In genomic region chr7:136528329-136528728, GRCh38 we compare ENCODE assay signal across 14 cellular contexts.
DNase-seq lines count a peak whose midpoint lies in the region; TF ChIP-seq lines count a peak whose summit lies in the region.
"Had no signal": no experiment of that assay in that cellular context is flagged by ENCODE, and none has a peak within 500 bp of the region (broad histone marks: within the 10 kb centered on the region; RNA-seq: fewer than 3 reads in every experiment).

No MANE protein-coding gene starts in this region.

- POLR2A ChIA-PET in AG04450 (lab: Yijun Ruan, JAX) = no interaction called here
- POLR2A ChIA-PET in activated CD4-positive, alpha-beta memory T cell treated with anti-CD3 and anti-CD28 coated beads for 36 hours (lab: Charles Lee) = no interaction called here

- no peaks in the 10 kb centered on the region for H3K27me3 ChIP-seq in AG04450 (ENCODE audit: control insufficient read depth, insufficient read depth, low read length)
- H3K27me3 ChIP-seq: BLaER1 treated with 17β-estradiol and CSF1 and Interleukin-3, amounts not matched to agents 10 nM and 100 nM had no signal

- intact Hi-C loops in activated CD4-positive, alpha-beta memory T cell treated with anti-CD3 and anti-CD28 coated beads for 36 hours (cut with micrococcal nuclease) = no loop called here

- H3K9me3 Mint-ChIP-seq in activated CD4-positive, alpha-beta memory T cell treated with anti-CD3 and anti-CD28 coated beads for 36 hours = peaks cover 16% of the 10 kb centered on the region
- H3K9me3 Mint-ChIP-seq in activated T-cell treated with anti-CD3 and anti-CD28 coated beads, Interleukin-2, amount 50 U/mL, for 24 hours = peaks cover 28% of the 10 kb centered on the region
- H3K9me3 Mint-ChIP-seq: neural crest cell had no signal

- no peaks in the 10 kb centered on the region for H3K36me3 Mint-ChIP-seq in activated CD4-positive, alpha-beta memory T cell treated with anti-CD3 and anti-CD28 coated beads for 36 hours
- no peaks in the 10 kb centered on the region for H3K36me3 Mint-ChIP-seq in activated T-cell treated with anti-CD3 and anti-CD28 coated beads, Interleukin-2, amount 50 U/mL, for 24 hours (ENCODE audit: low read depth)
- H3K36me3 Mint-ChIP-seq: activated naive CD4-positive, alpha-beta T cell treated with anti-CD3 and anti-CD28 coated beads, Interleukin-2, amount 50 U/mL, for 24 hours; stimulated activated effector memory CD8-positive, alpha-beta T cell treated with anti-CD3 and anti-CD28 coated beads, Interleukin-12 subunit alpha, Interleukin-12 subunit beta, amount 100 ng/mL, for 72 hours had no signal

- H3K4me3 Mint-ChIP-seq in activated CD4-positive, alpha-beta memory T cell treated with anti-CD3 and anti-CD28 coated beads for 36 hours = no peak overlapping the region
- H3K4me3 Mint-ChIP-seq in activated T-cell treated with anti-CD3 and anti-CD28 coated beads, Interleukin-2, amount 50 U/mL, for 24 hours = no peak overlapping the region
- H3K4me3 Mint-ChIP-seq: activated CD4-positive, alpha-beta T cell treated with anti-CD3 and anti-CD28 coated beads, Interleukin-2, amount 10 ng/mL, durations not matched to agents 7 days and 5 days; activated naive CD4-positive, alpha-beta T cell treated with anti-CD3 and anti-CD28 coated beads, Interleukin-2, amount 50 U/mL, for 24 hours; GM23338; neural crest cell; stimulated activated effector memory CD8-positive, alpha-beta T cell treated with anti-CD3 and anti-CD28 coated beads, Interleukin-12 subunit alpha, Interleukin-12 subunit beta, amount 100 ng/mL, for 72 hours had no signal

- in situ Hi-C loops in astrocyte of the cerebellum (cut with HindIII; ENCODE audit: low sequenced_read_pairs) = no loop called here

- H3K4me3 ChIP-seq in AG04450 (ENCODE audit: low read depth, low read length) (no peak overlapping the region), astrocyte of the cerebellum (ENCODE audit: low read depth, low read length) (no peak overlapping the region)
- H3K4me3 ChIP-seq: BLaER1 treated with 17β-estradiol and CSF1 and Interleukin-3, amounts not matched to agents 10 nM and 100 nM; GM23338 had no signal

- H3K9me3 ChIP-seq in AG04450 (ENCODE audit: control insufficient read depth, insufficient read depth, low read length) = peaks cover 12% of the 10 kb centered on the region

- no peak for TF ChIP-seq CTCF in AG04450 (IDR thresholded peaks at IDR 0.05; ENCODE audit: low read depth, low read length)
- TF ChIP-seq CTCF in astrocyte of the cerebellum (IDR thresholded peaks at IDR 0.05; ENCODE audit: low read depth, low read length, missing control alignments) = no peak

- no peaks in the 10 kb centered on the region for H3K27me3 Mint-ChIP-seq in activated CD4-positive, alpha-beta memory T cell treated with anti-CD3 and anti-CD28 coated beads for 36 hours
- no peaks in the 10 kb centered on the region for H3K27me3 Mint-ChIP-seq in activated T-cell treated with anti-CD3 and anti-CD28 coated beads, Interleukin-2, amount 50 U/mL, for 24 hours
- H3K27me3 Mint-ChIP-seq: activated CD4-positive, alpha-beta T cell treated with anti-CD3 and anti-CD28 coated beads, Interleukin-2, amount 10 ng/mL, durations not matched to agents 7 days and 5 days; activated naive CD4-positive, alpha-beta T cell treated with anti-CD3 and anti-CD28 coated beads, Interleukin-2, amount 50 U/mL, for 24 hours had no signal

- H3K27ac Mint-ChIP-seq in activated CD4-positive, alpha-beta memory T cell treated with anti-CD3 and anti-CD28 coated beads for 36 hours = no peak overlapping the region
- no peak overlapping the region for H3K27ac Mint-ChIP-seq in activated T-cell treated with anti-CD3 and anti-CD28 coated beads, Interleukin-2, amount 50 U/mL, for 24 hours
- H3K27ac Mint-ChIP-seq: activated CD4-positive, alpha-beta T cell treated with anti-CD3 and anti-CD28 coated beads, Interleukin-2, amount 10 ng/mL, durations not matched to agents 7 days and 5 days; activated naive CD4-positive, alpha-beta T cell treated with anti-CD3 and anti-CD28 coated beads, Interleukin-2, amount 50 U/mL, for 24 hours; GM23338; stimulated activated effector memory CD8-positive, alpha-beta T cell treated with anti-CD3 and anti-CD28 coated beads, Interleukin-12 subunit alpha, Interleukin-12 subunit beta, amount 100 ng/mL, for 72 hours had no signal

- peak; percentile 46 for DNase-seq in AG04450 (ENCODE audit: low read depth, low spot score)
- DNase-seq in HS-5 (ENCODE audit: low read depth) = peak; percentile 70
- peak; percentile 63 for DNase-seq in astrocyte of the cerebellum (ENCODE audit: low read depth)
- DNase-seq in iris pigment epithelial cell (ENCODE audit: low read depth) = peak; percentile 60
- no peak for DNase-seq in activated CD4-positive, alpha-beta memory T cell treated with anti-CD3 and anti-CD28 coated beads for 36 hours
- no peak for DNase-seq in activated T-cell treated with anti-CD3 and anti-CD28 coated beads, Interleukin-2, amount 50 U/mL, for 24 hours
- DNase-seq in NCI-H1417 treated with DMSO at 0.1 percent for 48 hours (lab: John Stamatoyannopoulos, UW) = no peak
- no peak for DNase-seq in activated CD4-positive, CD25-positive, alpha-beta regulatory T cell treated with anti-CD3 and anti-CD28 coated beads, Interleukin-2, amount 50 U/mL, for 72 hours
- DNase-seq: activated CD4-positive, alpha-beta T cell treated with anti-CD3 and anti-CD28 coated beads, Interleukin-2, amount 10 ng/mL, durations not matched to agents 7 days and 5 days had no signal

- no peaks in the 10 kb centered on the region for H3K4me1 Mint-ChIP-seq in activated CD4-positive, alpha-beta memory T cell treated with anti-CD3 and anti-CD28 coated beads for 36 hours (ENCODE audit: low read depth)
- no peaks in the 10 kb centered on the region for H3K4me1 Mint-ChIP-seq in activated T-cell treated with anti-CD3 and anti-CD28 coated beads, Interleukin-2, amount 50 U/mL, for 24 hours (ENCODE audit: low read depth)
- H3K4me1 Mint-ChIP-seq: activated CD4-positive, alpha-beta T cell treated with anti-CD3 and anti-CD28 coated beads, Interleukin-2, amount 10 ng/mL, durations not matched to agents 7 days and 5 days; activated naive CD4-positive, alpha-beta T cell treated with anti-CD3 and anti-CD28 coated beads, Interleukin-2, amount 50 U/mL, for 24 hours; GM23338; stimulated activated effector memory CD8-positive, alpha-beta T cell treated with anti-CD3 and anti-CD28 coated beads, Interleukin-12 subunit alpha, Interleukin-12 subunit beta, amount 100 ng/mL, for 72 hours had no signal

- CTCF ChIA-PET in AG04450 (lab: Charles Lee) = no interaction called here
- CTCF ChIA-PET in activated CD4-positive, alpha-beta memory T cell treated with anti-CD3 and anti-CD28 coated beads for 36 hours (lab: Charles Lee) = no interaction called here

- no peak overlapping the region for H3K27ac ChIP-seq in AG04450 (ENCODE audit: low read depth, low read length)
- H3K27ac ChIP-seq: BLaER1 treated with 17β-estradiol and CSF1 and Interleukin-3, amounts not matched to agents 10 nM and 100 nM had no signal

Comparison
In these comparisons a context has a peak if more than half of its experiments do, and no peak if none do; other contexts are left out.
1. DNase-seq: peak in AG04450 (single experiment), HS-5 (single experiment), astrocyte of the cerebellum (single experiment) and iris pigment epithelial cell (single experiment); none in activated CD4-positive, alpha-beta memory T cell treated with anti-CD3 and anti-CD28 coated beads for 36 hours (single experiment), activated T-cell treated with anti-CD3 and anti-CD28 coated beads, Interleukin-2, amount 50 U/mL, for 24 hours (single experiment), NCI-H1417 treated with DMSO at 0.1 percent for 48 hours (single experiment) and activated CD4-positive, CD25-positive, alpha-beta regulatory T cell treated with anti-CD3 and anti-CD28 coated beads, Interleukin-2, amount 50 U/mL, for 72 hours (single experiment).